In genomic region chr9:94979904-94980507, GRCh38 we compare ENCODE assay signal across 16 cellular contexts.
A peak's percentile ranks its signal among the peaks of the same experiment; 100 is the strongest.
DNase-seq lines count a peak whose midpoint lies in the region; TF ChIP-seq lines count a peak whose summit lies in the region.
"Had no signal": no experiment of that assay in that cellular context is flagged by ENCODE, and none has a peak within 500 bp of the region (broad histone marks: within the 10 kb centered on the region; RNA-seq: fewer than 3 reads in every experiment).

No MANE protein-coding gene starts in this region.

- no peak for TF ChIP-seq CTCF in VCaP (conservative IDR thresholded peaks at IDR 0.05)
- no peak for TF ChIP-seq CTCF in nephron progenitor cell (IDR thresholded peaks at IDR 0.05)
- no peak for TF ChIP-seq CTCF in uterus (IDR thresholded peaks at IDR 0.05)
- no peak for TF ChIP-seq CTCF in Peyer's patch (IDR thresholded peaks at IDR 0.05)

- no peak overlapping the region for H3K4me3 ChIP-seq in uterus
- no peak overlapping the region for H3K4me3 ChIP-seq in Peyer's patch

- H3K4me1 Mint-ChIP-seq in nephron progenitor cell = peaks cover 85% of the 10 kb centered on the region

- H3K27ac Mint-ChIP-seq in nephron progenitor cell = peak overlapping the region; percentile 96

- H3K27ac ChIP-seq in VCaP = peak overlapping the region; percentile 74
- H3K27ac ChIP-seq in uterus = peak overlapping the region; percentile 30 to 67
- no peak overlapping the region for H3K27ac ChIP-seq in Peyer's patch
- H3K27ac ChIP-seq: C4-2B had no signal

- H3K4me1 ChIP-seq in uterus (peaks cover 0 to 3% of the 10 kb centered on the region in 2 donors), Peyer's patch (peaks cover 0 to 8% (median 0%) of the 10 kb centered on the region in 4 donors)

- no peaks in the 10 kb centered on the region for H3K9me3 ChIP-seq in uterus
- H3K9me3 ChIP-seq in Peyer's patch = no peaks in the 10 kb centered on the region

- H3K36me3 Mint-ChIP-seq in nephron progenitor cell (ENCODE audit: low read depth) = peaks cover 5% of the 10 kb centered on the region

- intact Hi-C loops in uterus (cut with DNase I; ENCODE audit: low total_unique reads) = no loop called here

- no peaks in the 10 kb centered on the region for H3K36me3 ChIP-seq in uterus
- H3K36me3 ChIP-seq in Peyer's patch = no peaks in the 10 kb centered on the region

- TF ChIP-seq POLR2A in uterus (IDR thresholded peaks at IDR 0.05) (no peak), Peyer's patch (IDR thresholded peaks at IDR 0.05) (no peak)

- H3K4me3 Mint-ChIP-seq in nephron progenitor cell = peak overlapping the region; percentile 42

- H3K27me3 ChIP-seq in uterus (no peaks in the 10 kb centered on the region), Peyer's patch (no peaks in the 10 kb centered on the region)

- H3K27me3 Mint-ChIP-seq in nephron progenitor cell (ENCODE audit: low read depth, poor library complexity) = peaks cover 10% of the 10 kb centered on the region

- peak; percentile 93 for DNase-seq in left kidney (ENCODE audit: low read depth, low spot score)
- peak; percentile 70 for DNase-seq in nephron progenitor cell
- no peak for DNase-seq in uterus
- DNase-seq in C1 segment of cervical spinal cord (lab: John Stamatoyannopoulos, UW) = no peak
- no peak for DNase-seq in Peyer's patch
- DNase-seq in mucosa of gallbladder (ENCODE audit: low spot score) = no peak
- DNase-seq: ACHN, DMS79 treated with DMSO at 0.1 percent for 48 hours, NCI-H1436, NCI-H1930, NCI-H226, NCI-H524, RPMI8226, SIG-M5 had no signal

- H3K9me3 Mint-ChIP-seq in nephron progenitor cell = no peaks in the 10 kb centered on the region

Comparison
In these comparisons a context has a peak if more than half of its experiments do, and no peak if none do; other contexts are left out.
1. H3K27ac ChIP-seq: peak in VCaP (single experiment) and uterus (2 of 2); none in Peyer's patch (0 of 4).
2. DNase-seq: peak in left kidney (single experiment) and nephron progenitor cell (single experiment); none in uterus (0 of 2), C1 segment of cervical spinal cord (0 of 14), Peyer's patch (0 of 3) and mucosa of gallbladder (single experiment).